Comparison of ENCODE assay signal across 10 cellular contexts in genomic region chr9:116153765-116154333, GRCh38. TPM values are rescaled to one million over a fixed set of nuclear protein-coding genes. Genes with fewer than 3 reads are reported as not detected.
DNase-seq lines count a peak whose midpoint lies in the region; ATAC-seq and TF ChIP-seq lines count a peak whose summit lies in the region.
"Had no signal": no experiment of that assay in that cellular context is flagged by ENCODE, and none has a peak within 500 bp of the region (broad histone marks: within the 10 kb centered on the region; RNA-seq: fewer than 3 reads in every experiment).

TSS of gene PAPPA (plus strand) at chr9:116153791. CDS start at chr9:116154173, 382 bp downstream.

- peaks cover 76% of the 10 kb centered on the region for H3K27me3 Mint-ChIP-seq in T-helper 17 cell
- peaks cover 15 to 27% (median 18%) of the 10 kb centered on the region in 3 donors for H3K27me3 Mint-ChIP-seq in immature natural killer cell (ENCODE audit: low read depth in 3 of 3)

- no peaks in the 10 kb centered on the region for H3K36me3 ChIP-seq in BLaER1
- no peaks in the 10 kb centered on the region for H3K36me3 ChIP-seq in ovary
- H3K36me3 ChIP-seq: neutrophil had no signal

- peak within 1 kb of the TSS; percentile 9 for H3K4me3 Mint-ChIP-seq in T-helper 17 cell
- H3K4me3 Mint-ChIP-seq in immature natural killer cell: peak within 1 kb of the TSS in 1 of 5 donors; percentile 24

- H3K36me3 Mint-ChIP-seq in T-helper 17 cell (ENCODE audit: low read depth): no peaks in the 10 kb centered on the region
- no peaks in the 10 kb centered on the region for H3K36me3 Mint-ChIP-seq in immature natural killer cell

- intact Hi-C loops in ovary (cut with DNase I): loop anchor here in 3 of 4 donors (5.0 to 10.0 kb wide), 3 partner anchors 211 to 418 kb away; no protein-coding TSS in a partner anchor

- H3K4me1 ChIP-seq in BLaER1 (no peaks in the 10 kb centered on the region), ovary (ENCODE audit: insufficient read depth) (peaks cover 9% of the 10 kb centered on the region)

- H3K9me3 ChIP-seq in BLaER1 (no peaks in the 10 kb centered on the region), T-helper 17 cell (ENCODE audit: control insufficient read depth, low read length, poor library complexity, severe bottlenecking) (no peaks in the 10 kb centered on the region), ovary (no peaks in the 10 kb centered on the region)
- H3K9me3 ChIP-seq: neutrophil had no signal

- no peak for ATAC-seq in T-helper 17 cell

- peaks cover 3 to 41% (median 9%) of the 10 kb centered on the region in 6 donors for H3K9me3 Mint-ChIP-seq in immature natural killer cell

- TF ChIP-seq CTCF in ovary (IDR thresholded peaks at IDR 0.05): no peak

- no peak within 1 kb of the TSS for H3K27ac Mint-ChIP-seq in T-helper 17 cell
- no peak within 1 kb of the TSS for H3K27ac Mint-ChIP-seq in immature natural killer cell

- H3K27ac ChIP-seq in BLaER1: no peak within 1 kb of the TSS
- H3K27ac ChIP-seq in ovary: peak within 1 kb of the TSS; percentile 66 to 90
- H3K27ac ChIP-seq: neutrophil had no signal

- H3K9ac ChIP-seq in BLaER1: no peak within 1 kb of the TSS

- H3K4me1 Mint-ChIP-seq in T-helper 17 cell (peaks cover 3% of the 10 kb centered on the region), immature natural killer cell (no peaks in the 10 kb centered on the region)

- H3K4me3 ChIP-seq in BLaER1: peak within 1 kb of the TSS; percentile 57
- H3K4me3 ChIP-seq in ovary: peak within 1 kb of the TSS; percentile 70

- no peak for TF ChIP-seq EP300 in ovary (IDR thresholded peaks at IDR 0.05)

- peaks cover 24% of the 10 kb centered on the region; the same call in 1 of the 2 replicates for H4K20me1 ChIP-seq in BLaER1

- WGBS in ovary, 3 donors: 1% methylated on average over 28 to 41 of the region's 41 CpGs

- peaks cover 66% of the 10 kb centered on the region for H3K27me3 ChIP-seq in BLaER1
- H3K27me3 ChIP-seq in ovary: no peaks in the 10 kb centered on the region

- DNase-seq in T-helper 17 cell (no peak), glomerular visceral epithelial cell (ENCODE audit: extremely low spot score) (peak; percentile 33), ovary (peak; percentile 26 to 55 (median 43)), COLO829 (ENCODE audit: low spot score) (no peak), immature natural killer cell (no peak), NCI-H345 treated with DMSO at 0.1 percent for 48 hours (lab: John Stamatoyannopoulos, UW; ENCODE audit: unreplicated experiment) (no peak), AML-193 (lab: John Stamatoyannopoulos, UW) (no peak)
- DNase-seq: activated CD8-positive, alpha-beta memory T cell treated with anti-CD3 and anti-CD28 coated beads, Interleukin-2, amount 50 U/mL, for 4 hours had no signal

- no peak for TF ChIP-seq POLR2A in ovary (IDR thresholded peaks at IDR 0.05)

- peak within 1 kb of the TSS; percentile 61 for H3K4me2 ChIP-seq in BLaER1

RNA-seq across cellular contexts. Expression of gene PAPPA, which starts in this region (rescaled TPM):
- total RNA-seq in T-helper 17 cell (under 1 TPM; 0.37 to 0.52 TPM), ovary (1 to 10 TPM; 1.6 to 5.5 (median 2.6) TPM)
- polyA plus RNA-seq in ovary (1 to 10 TPM in 1 of 2 donors, under 1 TPM in 1; 0.61 to 2.9 TPM), immature natural killer cell (not detected)

Comparison
In these comparisons a context has a peak if more than half of its experiments do, and no peak if none do; other contexts are left out.
1. DNase-seq: peak in glomerular visceral epithelial cell (single experiment) and ovary (5 of 5); none in T-helper 17 cell (0 of 3), COLO829 (single experiment), immature natural killer cell (0 of 3), NCI-H345 treated with DMSO at 0.1 percent for 48 hours (single experiment) and AML-193 (0 of 2).